29 cellular contexts compared by ENCODE assay signal in genomic region chr6:104473021-104473429, GRCh38.
DNase-seq lines count a peak whose midpoint lies in the region; ATAC-seq and TF ChIP-seq lines count a peak whose summit lies in the region.
"Had no signal": no experiment of that assay in that cellular context is flagged by ENCODE, and none has a peak within 500 bp of the region (broad histone marks: within the 10 kb centered on the region; RNA-seq: fewer than 3 reads in every experiment).

No MANE protein-coding gene starts in this region.

- no peak for TF ChIP-seq POLR2A in vagina (IDR thresholded peaks at IDR 0.05)

- peak overlapping the region; percentile 31 to 83 (median 57) for H3K27ac Mint-ChIP-seq in brain
- H3K27ac Mint-ChIP-seq: activated CD8-positive, alpha-beta T cell treated with anti-CD3 and anti-CD28 coated beads, Interleukin-2, amount 10 ng/mL, durations not matched to agents 7 days and 5 days; activated T-helper 2 cell treated with anti-CD3 and anti-CD28 coated beads, Interferon-gamma antibody, Interleukin-2, Interleukin-4, amounts not matched to agents 10 μg/mL and 5 μg/mL and 100 μg/mL, durations not matched to agents 14 hours and 24 hours and 36 hours; CD8-positive, alpha-beta memory T cell; naive thymus-derived CD4-positive, alpha-beta T cell; stimulated activated memory B cell treated with anti-CD40 and anti-IgM and Interleukin-4, amounts not matched to agents 10 μg/mL and 1 μg/mL and 100 μg/mL, for 72 hours had no signal

- peak overlapping the region; percentile 70 for H3K18ac ChIP-seq in neuronal stem cell (ENCODE audit: low read length)

- no peak overlapping the region for H3K27ac ChIP-seq in HUES6 (ENCODE audit: low read depth, low read length)
- H3K27ac ChIP-seq in iPS-18a (ENCODE audit: low read length): no peak overlapping the region
- no peak overlapping the region for H3K27ac ChIP-seq in neuronal stem cell (replicated peaks; ENCODE audit: low read length)
- H3K27ac ChIP-seq in vagina: no peak overlapping the region
- H3K27ac ChIP-seq: brain microvascular endothelial cell, VCaP had no signal

- no peaks in the 10 kb centered on the region for H3K79me1 ChIP-seq in neuronal stem cell (ENCODE audit: low read depth, low read length)

- H3K9me3 ChIP-seq in HUES6 (ENCODE audit: control insufficient read depth, insufficient read depth, low read depth, low read length) (no peaks in the 10 kb centered on the region), iPS-18a (ENCODE audit: control insufficient read depth, low read depth, low read length) (no peaks in the 10 kb centered on the region), neuronal stem cell (replicated peaks in 1 of 2; ENCODE audit: control insufficient read depth in 2 of 2, insufficient read depth in 1 of 2, low read depth in 1 of 2, low read length in 2 of 2) (no peaks in the 10 kb centered on the region), vagina (no peaks in the 10 kb centered on the region)
- H3K9me3 ChIP-seq: BE2C had no signal

- H3K27me3 ChIP-seq in HUES6 (ENCODE audit: control insufficient read depth, insufficient read depth, low read length) (no peaks in the 10 kb centered on the region), iPS-18a (ENCODE audit: control insufficient read depth, insufficient read depth, low read length) (no peaks in the 10 kb centered on the region), neuronal stem cell (ENCODE audit: control insufficient read depth in 3 of 3, insufficient read depth in 3 of 3, low read depth in 1 of 3, low read length in 3 of 3) (peaks cover 0 to 20% (median 0%) of the 10 kb centered on the region in 3 experiments), vagina (no peaks in the 10 kb centered on the region)
- H3K27me3 ChIP-seq: BE2C, brain microvascular endothelial cell had no signal

- H2AFZ ChIP-seq in neuronal stem cell (ENCODE audit: low read length): peak overlapping the region; percentile 40

- H3K4me2 ChIP-seq in neuronal stem cell (ENCODE audit: insufficient read depth, low read length, poor library complexity, severe bottlenecking): no peak overlapping the region

- DNase-seq in neuronal stem cell (ENCODE audit: low spot score) (no peak), NCI-H446 treated with DMSO at 0.1 percent for 48 hours (lab: John Stamatoyannopoulos, UW) (no peak), vagina (ENCODE audit: extremely low spot score in 2 of 2) (no peak)
- DNase-seq: activated CD4-positive, alpha-beta T cell treated with anti-CD3 and anti-CD28 coated beads for 4 hours; activated CD8-positive, alpha-beta T cell treated with anti-CD3 and anti-CD28 coated beads, Interleukin-2, amount 10 ng/mL, durations not matched to agents 7 days and 5 days; activated naive CD4-positive, alpha-beta T cell treated with anti-CD3 and anti-CD28 coated beads, Interleukin-2, amount 50 U/mL, for 16 hours; amniotic stem cell; BE2C; brain microvascular endothelial cell; CD8-positive, alpha-beta memory T cell; EL; GOT3; kidney; midbrain; naive thymus-derived CD4-positive, alpha-beta T cell; NCI-H1048; NCI-H187 treated with DMSO at 0.1 percent for 48 hours; SIG-M5; stimulated activated CD4-positive, alpha-beta T cell treated with anti-CD3 and anti-CD28 coated beads, Interleukin-15, amount 100 ng/mL, for 24 hours; T-helper 9 cell; trophoblast cell had no signal

- ATAC-seq in HG03571 (IDR thresholded peaks at IDR 0.05; ENCODE audit: unreplicated experiment): no peak
- ATAC-seq in HG03025 (IDR thresholded peaks at IDR 0.05; ENCODE audit: low FRiP score, unreplicated experiment): no peak
- ATAC-seq: activated CD8-positive, alpha-beta T cell treated with anti-CD3 and anti-CD28 coated beads, Interleukin-2, amount 10 ng/mL, durations not matched to agents 7 days and 5 days; naive thymus-derived CD4-positive, alpha-beta T cell; stimulated activated memory B cell treated with anti-CD40 and anti-IgM and Interleukin-4, amounts not matched to agents 10 μg/mL and 1 μg/mL and 100 μg/mL, for 72 hours had no signal

- no peaks in the 10 kb centered on the region for H3K9me3 Mint-ChIP-seq in brain
- H3K9me3 Mint-ChIP-seq: activated T-helper 2 cell treated with anti-CD3 and anti-CD28 coated beads, Interferon-gamma antibody, Interleukin-2, Interleukin-4, amounts not matched to agents 10 μg/mL and 5 μg/mL and 100 μg/mL, durations not matched to agents 14 hours and 24 hours and 36 hours; stimulated activated memory B cell treated with anti-CD40 and anti-IgM and Interleukin-4, amounts not matched to agents 10 μg/mL and 1 μg/mL and 100 μg/mL, for 72 hours had no signal

- H3K4ac ChIP-seq in neuronal stem cell (ENCODE audit: low read length): no peak overlapping the region

- H3K4me3 ChIP-seq in HUES6 (ENCODE audit: low read depth, low read length) (peak overlapping the region; percentile 24), iPS-18a (ENCODE audit: low read length) (peak overlapping the region; percentile 22), neuronal stem cell (ENCODE audit: low read length in 2 of 2) (no peak overlapping the region), vagina (no peak overlapping the region)

- H2BK5ac ChIP-seq in neuronal stem cell (ENCODE audit: low read length): no peak overlapping the region

- H3K23ac ChIP-seq in neuronal stem cell (ENCODE audit: low read depth, low read length, poor library complexity): peak overlapping the region; percentile 34

- H2AK5ac ChIP-seq in neuronal stem cell (ENCODE audit: low read depth, low read length): no peak overlapping the region

- H2BK120ac ChIP-seq in neuronal stem cell (ENCODE audit: low read depth, low read length): no peak overlapping the region

- peaks cover 35% of the 10 kb centered on the region for H3K4me1 Mint-ChIP-seq in brain
- H3K4me1 Mint-ChIP-seq: CD8-positive, alpha-beta memory T cell; naive thymus-derived CD4-positive, alpha-beta T cell; stimulated activated memory B cell treated with anti-CD40 and anti-IgM and Interleukin-4, amounts not matched to agents 10 μg/mL and 1 μg/mL and 100 μg/mL, for 72 hours had no signal

- H2BK12ac ChIP-seq in neuronal stem cell (ENCODE audit: low read length): no peak overlapping the region

- H3K36me3 Mint-ChIP-seq in brain: no peaks in the 10 kb centered on the region
- H3K36me3 Mint-ChIP-seq: CD8-positive, alpha-beta memory T cell; naive thymus-derived CD4-positive, alpha-beta T cell; stimulated activated memory B cell treated with anti-CD40 and anti-IgM and Interleukin-4, amounts not matched to agents 10 μg/mL and 1 μg/mL and 100 μg/mL, for 72 hours had no signal

- no peak for TF ChIP-seq CTCF in brain (conservative IDR thresholded peaks at IDR 0.05)
- TF ChIP-seq CTCF in vagina (IDR thresholded peaks at IDR 0.05): no peak

- no CpG with 5 or more reads among the region's 4 CpGs for WGBS in neuronal stem cell (ENCODE audit: extremely low coverage in 2 of 2, insufficient read length in 2 of 2, insufficient replicate concordance in 1 of 2), 2 donors

- H3K36me3 ChIP-seq in HUES6 (ENCODE audit: control insufficient read depth, insufficient read depth, low read length) (no peaks in the 10 kb centered on the region), iPS-18a (ENCODE audit: control insufficient read depth, low read depth, low read length) (no peaks in the 10 kb centered on the region), neuronal stem cell (replicated peaks in 1 of 2; ENCODE audit: control insufficient read depth in 2 of 2, insufficient read depth in 2 of 2, low read length in 2 of 2) (no peaks in the 10 kb centered on the region), vagina (no peaks in the 10 kb centered on the region)
- H3K36me3 ChIP-seq: BE2C, brain microvascular endothelial cell had no signal

- intact Hi-C loops in vagina (cut with DNase I): no loop called here

- no peak overlapping the region for H3K14ac ChIP-seq in neuronal stem cell (ENCODE audit: low read length)

- peaks cover 24% of the 10 kb centered on the region for H3K4me1 ChIP-seq in HUES6 (ENCODE audit: control insufficient read depth, insufficient read depth, low read length)
- peaks cover 22% of the 10 kb centered on the region for H3K4me1 ChIP-seq in iPS-18a (ENCODE audit: control insufficient read depth, low read depth, low read length)
- H3K4me1 ChIP-seq in neuronal stem cell (ENCODE audit: control insufficient read depth in 2 of 2, insufficient read depth in 1 of 2, low read depth in 1 of 2, low read length in 2 of 2): peaks cover 0 to 12% of the 10 kb centered on the region in 2 donors
- no peaks in the 10 kb centered on the region for H3K4me1 ChIP-seq in vagina
- H3K4me1 ChIP-seq: BE2C had no signal

- peak overlapping the region in 2 of 5 experiments; percentile 44 to 47 for H3K4me3 Mint-ChIP-seq in brain
- H3K4me3 Mint-ChIP-seq: activated CD8-positive, alpha-beta T cell treated with anti-CD3 and anti-CD28 coated beads, Interleukin-2, amount 10 ng/mL, durations not matched to agents 7 days and 5 days; CD8-positive, alpha-beta memory T cell; naive thymus-derived CD4-positive, alpha-beta T cell; stimulated activated memory B cell treated with anti-CD40 and anti-IgM and Interleukin-4, amounts not matched to agents 10 μg/mL and 1 μg/mL and 100 μg/mL, for 72 hours had no signal

- H2BK15ac ChIP-seq in neuronal stem cell (ENCODE audit: low read length): no peak overlapping the region

- peaks cover 36% of the 10 kb centered on the region for H3K27me3 Mint-ChIP-seq in brain
- H3K27me3 Mint-ChIP-seq: stimulated activated memory B cell treated with anti-CD40 and anti-IgM and Interleukin-4, amounts not matched to agents 10 μg/mL and 1 μg/mL and 100 μg/mL, for 72 hours had no signal

- H4K8ac ChIP-seq in neuronal stem cell (ENCODE audit: low read depth, low read length): no peak overlapping the region

- no peak overlapping the region for H3K9ac ChIP-seq in HUES6 (ENCODE audit: low read length)
- peak overlapping the region; percentile 14 for H3K9ac ChIP-seq in iPS-18a (ENCODE audit: low read length)
- H3K9ac ChIP-seq in neuronal stem cell (ENCODE audit: low read depth, low read length, poor library complexity): no peak overlapping the region

- no peak overlapping the region for H4K91ac ChIP-seq in neuronal stem cell (ENCODE audit: low read depth, low read length, poor library complexity)

Comparison
In these comparisons a context has a peak if more than half of its experiments do, and no peak if none do; other contexts are left out.
1. H3K4me3 ChIP-seq: peak in HUES6 (single experiment) and iPS-18a (single experiment); none in neuronal stem cell (0 of 2) and vagina (0 of 2).